In genomic region chr2:54589340-54590215, GRCh38 we compare ENCODE assay signal across 8 cellular contexts.
DNase-seq lines count a peak whose midpoint lies in the region; ATAC-seq and TF ChIP-seq lines count a peak whose summit lies in the region.

No MANE protein-coding gene starts in this region.

- peak; percentile 48 to 75 (median 51) for ATAC-seq in natural killer cell
- no peak for ATAC-seq in HG03039 (IDR thresholded peaks at IDR 0.05; ENCODE audit: unreplicated experiment)

- TF ChIP-seq CTCF in colonic mucosa (IDR thresholded peaks at IDR 0.05) (no peak), natural killer cell (IDR thresholded peaks at IDR 0.05) (no peak), thyroid gland (IDR thresholded peaks at IDR 0.05) (no peak), neural progenitor cell (IDR thresholded peaks at IDR 0.05) (no peak)

- intact Hi-C loops in colonic mucosa (cut with DNase I), result no loop called here
- intact Hi-C loops in natural killer cell (cut with micrococcal nuclease), result no loop called here
- intact Hi-C loops in thyroid gland (cut with DNase I), result no loop called here

- H3K79me2 ChIP-seq in neural progenitor cell (ENCODE audit: low read depth), result peaks cover 87% of the 10 kb centered on the region

- H3K27me3 Mint-ChIP-seq in natural killer cell (ENCODE audit: low read depth in 2 of 2) (peaks cover 0 to 7% of the 10 kb centered on the region in 2 donors), neural progenitor cell (ENCODE audit: insufficient read depth, low read depth) (no peaks in the 10 kb centered on the region)

- peak; percentile 51 for DNase-seq in stimulated activated CD4-positive, alpha-beta T cell treated with anti-CD3 and anti-CD28 coated beads, Interleukin-15, amount 100 ng/mL, for 24 hours
- no peak for DNase-seq in stimulated activated CD4-positive, alpha-beta T cell treated with anti-CD3 and anti-CD28 coated beads, Interleukin-2, amount 100 ng/mL, for 24 hours
- peak; percentile 93 for DNase-seq in KBM-7
- DNase-seq in colonic mucosa, result peak; percentile 65
- no peak for DNase-seq in natural killer cell
- DNase-seq in thyroid gland, result no peak
- no peak for DNase-seq in neural progenitor cell (ENCODE audit: low spot score)

- H3F3A ChIP-seq in neural progenitor cell (ENCODE audit: low read depth), result no peaks in the 10 kb centered on the region

- H3K9me3 Mint-ChIP-seq in natural killer cell, result no peaks in the 10 kb centered on the region
- no peaks in the 10 kb centered on the region for H3K9me3 Mint-ChIP-seq in neural progenitor cell

- no peak overlapping the region for H2AFZ ChIP-seq in neural progenitor cell (replicated peaks)

- H3K36me3 Mint-ChIP-seq in natural killer cell (no peaks in the 10 kb centered on the region), neural progenitor cell (peaks cover 6% of the 10 kb centered on the region)

- H3K9ac ChIP-seq in colonic mucosa (ENCODE audit: low read depth in 2 of 2, low read length in 2 of 2), result peak overlapping the region in 1 of 2 donors; percentile 71
- H3K9ac ChIP-seq in neural progenitor cell, result no peak overlapping the region

- 65 to 73% methylated on average over 7 of the region's 7 CpGs for WGBS in thyroid gland, 2 donors

- in situ Hi-C loops in KBM-7 (cut with MboI; ENCODE audit: low pct_unique_long_range_greater_than_20kb, low sequenced_read_pairs), result no loop called here

- H3K4me1 ChIP-seq in colonic mucosa (peaks cover 23% of the 10 kb centered on the region), thyroid gland (peaks cover 12 to 35% of the 10 kb centered on the region in 2 donors), neural progenitor cell (no peaks in the 10 kb centered on the region)

- peaks cover 36% of the 10 kb centered on the region for H4K20me1 ChIP-seq in neural progenitor cell (ENCODE audit: low read depth)

- no peak overlapping the region for H3K4me2 ChIP-seq in neural progenitor cell

- H3K4me3 ChIP-seq in colonic mucosa, result no peak overlapping the region
- no peak overlapping the region for H3K4me3 ChIP-seq in thyroid gland (replicated peaks in 1 of 3)
- no peak overlapping the region for H3K4me3 ChIP-seq in neural progenitor cell

- no peaks in the 10 kb centered on the region for H3K27me3 ChIP-seq in colonic mucosa
- H3K27me3 ChIP-seq in thyroid gland, result no peaks in the 10 kb centered on the region
- H3K27me3 ChIP-seq in neural progenitor cell, result no peaks in the 10 kb centered on the region

- H3K4me3 Mint-ChIP-seq in natural killer cell (peak overlapping the region; percentile 42), neural progenitor cell (no peak overlapping the region)

- TF ChIP-seq POLR2A in thyroid gland (IDR thresholded peaks at IDR 0.05), result no peak

- H3K27ac Mint-ChIP-seq in natural killer cell, result peak overlapping the region; percentile 27 to 72
- no peak overlapping the region for H3K27ac Mint-ChIP-seq in neural progenitor cell

- no peaks in the 10 kb centered on the region for H3K36me3 ChIP-seq in colonic mucosa
- no peaks in the 10 kb centered on the region for H3K36me3 ChIP-seq in thyroid gland
- H3K36me3 ChIP-seq in neural progenitor cell, result no peaks in the 10 kb centered on the region

- H3K4me1 Mint-ChIP-seq in natural killer cell (peaks cover 57 to 62% of the 10 kb centered on the region in 2 donors), neural progenitor cell (peaks cover 15% of the 10 kb centered on the region)

- H3K9me3 ChIP-seq in colonic mucosa, result no peaks in the 10 kb centered on the region
- no peaks in the 10 kb centered on the region for H3K9me3 ChIP-seq in thyroid gland
- H3K9me3 ChIP-seq in neural progenitor cell (ENCODE audit: low read depth), result no peaks in the 10 kb centered on the region

- H3K27ac ChIP-seq in colonic mucosa, result peak overlapping the region; percentile 54
- peak overlapping the region in 1 of 3 donors; percentile 40 for H3K27ac ChIP-seq in thyroid gland
- H3K27ac ChIP-seq in neural progenitor cell, result no peak overlapping the region

Comparison
In these comparisons a context has a peak if more than half of its experiments do, and no peak if none do; other contexts are left out.
1. DNase-seq: peak in stimulated activated CD4-positive, alpha-beta T cell treated with anti-CD3 and anti-CD28 coated beads, Interleukin-15, amount 100 ng/mL, for 24 hours (single experiment), KBM-7 (single experiment) and colonic mucosa (single experiment); none in stimulated activated CD4-positive, alpha-beta T cell treated with anti-CD3 and anti-CD28 coated beads, Interleukin-2, amount 100 ng/mL, for 24 hours (0 of 2), natural killer cell (single experiment), thyroid gland (0 of 2) and neural progenitor cell (single experiment).